ENCODE assay signal across 9 cellular contexts in genomic region chr6:73388433-73388799, GRCh38. TPM values are rescaled to one million over a fixed set of nuclear protein-coding genes. Genes with fewer than 3 reads are reported as not detected.
DNase-seq lines count a peak whose midpoint lies in the region; ATAC-seq, FAIRE-seq and TF ChIP-seq lines count a peak whose summit lies in the region.
"Had no signal": no experiment of that assay in that cellular context is flagged by ENCODE, and none has a peak within 500 bp of the region (broad histone marks: within the 10 kb centered on the region; RNA-seq: fewer than 3 reads in every experiment).

No MANE protein-coding gene starts in this region.

- H3K27me3 ChIP-seq in heart left ventricle (peaks cover 0 to 4% (median 0%) of the 10 kb centered on the region in 9 donors), duodenal mucosa (ENCODE audit: control insufficient read depth in 1 of 2, insufficient read depth in 2 of 2, low read length in 2 of 2) (no peaks in the 10 kb centered on the region), neuron (ENCODE audit: insufficient read depth, low read length) (no peaks in the 10 kb centered on the region)

- peak overlapping the region; percentile 70 to 85 for H3K9ac ChIP-seq in duodenal mucosa (ENCODE audit: low read depth in 1 of 2, low read length in 2 of 2)

- H2AFZ ChIP-seq in neuron (ENCODE audit: low read depth, low read length): peak overlapping the region; percentile 75

- DNase-seq in heart left ventricle (no peak), left ventricle myocardium superior (no peak), HTR-8/SVneo (ENCODE audit: insufficient read length, low spot score) (peak; percentile 36), NAMALWA (ENCODE audit: low spot score) (no peak), NOMO-1 treated with dmso at 0.1 percent for 144 hours (lab: John Stamatoyannopoulos, UW; ENCODE audit: unreplicated experiment) (no peak), head of caudate nucleus (no peak)

- TF ChIP-seq POLR2A in heart left ventricle (IDR thresholded peaks at IDR 0.05): no peak

- TF ChIP-seq CTCF in heart left ventricle (IDR thresholded peaks at IDR 0.05): no peak

- WGBS in heart left ventricle, 4 donors: 40 to 58% (median 48%) methylated on average over 4 of the region's 4 CpGs

- H3K9me3 ChIP-seq in heart left ventricle: no peaks in the 10 kb centered on the region
- H3K9me3 ChIP-seq in duodenal mucosa (ENCODE audit: control insufficient read depth in 1 of 2, low read length in 2 of 2): no peaks in the 10 kb centered on the region
- no peaks in the 10 kb centered on the region for H3K9me3 ChIP-seq in neuron (ENCODE audit: low read length)

- H3K4me1 ChIP-seq in heart left ventricle (peaks cover 0 to 11% (median 0%) of the 10 kb centered on the region in 12 donors), duodenal mucosa (ENCODE audit: control insufficient read depth in 1 of 2, insufficient read depth in 2 of 2, low read length in 2 of 2) (peaks cover 4 to 5% of the 10 kb centered on the region in 2 donors), neuron (ENCODE audit: insufficient read depth, low read length) (no peaks in the 10 kb centered on the region)

- intact Hi-C loops in heart left ventricle (cut with DNase I) (no loop called here), left ventricle myocardium superior (cut with micrococcal nuclease) (no loop called here), head of caudate nucleus (cut with DNase I) (no loop called here)

- no peak overlapping the region for H3K27ac ChIP-seq in heart left ventricle
- H3K27ac ChIP-seq in duodenal mucosa (ENCODE audit: low read depth, low read length): no peak overlapping the region

- no peak for FAIRE-seq in HTR-8/SVneo (lab: Jason Lieb, UNC)
- FAIRE-seq: colon had no signal

- H3K4me3 ChIP-seq in heart left ventricle (peak overlapping the region in 11 of 12 donors; percentile 28 to 67 (median 54)), duodenal mucosa (ENCODE audit: low read depth in 1 of 2, low read length in 2 of 2) (peak overlapping the region; percentile 82 to 86), neuron (ENCODE audit: low read length) (peak overlapping the region; percentile 45)

- H3K36me3 ChIP-seq in heart left ventricle: no peaks in the 10 kb centered on the region
- H3K36me3 ChIP-seq in duodenal mucosa (ENCODE audit: control insufficient read depth in 1 of 2, insufficient read depth in 2 of 2, low read length in 2 of 2): no peaks in the 10 kb centered on the region
- H3K36me3 ChIP-seq in neuron (ENCODE audit: insufficient read depth, low read length): no peaks in the 10 kb centered on the region

- ATAC-seq in heart left ventricle (peak in 1 of 4 donors; percentile 24), left ventricle myocardium superior (no peak)

RNA-seq across cellular contexts. Expression of gene DDX43, which starts 6.2 kb away (rescaled TPM):
- total RNA-seq in heart left ventricle (under 1 TPM in 6 of 9 donors, not detected in 3; 0.11 to 0.52 (median 0.20) TPM), left ventricle myocardium superior (0.52 TPM)
- polyA plus RNA-seq in heart left ventricle: under 1 TPM; 0.08 to 0.30 TPM

RNA-seq across cellular contexts. Expression of gene OOEP, which starts 18.7 kb away (rescaled TPM):
- total RNA-seq in heart left ventricle: not detected
- not detected for polyA plus RNA-seq in heart left ventricle
- 0.45 TPM for total RNA-seq in left ventricle myocardium superior

RNA-seq across cellular contexts. Expression of gene KHDC3L, which starts 26.0 kb away (rescaled TPM):
- total RNA-seq in heart left ventricle (not detected), left ventricle myocardium superior (not detected)
- polyA plus RNA-seq in heart left ventricle: not detected

RNA-seq across cellular contexts. Expression of gene DPPA5, which starts 34.3 kb away (rescaled TPM):
- total RNA-seq in heart left ventricle (not detected), left ventricle myocardium superior (not detected)
- polyA plus RNA-seq in heart left ventricle: not detected
